1 cellular context compared by ENCODE assay signal in genomic region chr7:138891446-138891810, GRCh38.
TF ChIP-seq lines count a peak whose summit lies in the region.

No MANE protein-coding gene starts in this region.

TF ChIP-seq in PFSK-1, 5 proteins besides CTCF, POLR2A, EP300 and RAD21 (continued from another document):
- TF ChIP-seq SIN3A (IDR thresholded peaks at IDR 0.05; ENCODE audit: borderline replicate concordance, insufficient read depth, low read length) (no peak), FOXP2 (optimal IDR thresholded peaks at IDR 0.05; ENCODE audit: borderline replicate concordance, extremely low read depth, extremely low read length, insufficient read depth) (no peak)
